ENCODE assay signal across 12 cellular contexts in the genomic region with DNA sequence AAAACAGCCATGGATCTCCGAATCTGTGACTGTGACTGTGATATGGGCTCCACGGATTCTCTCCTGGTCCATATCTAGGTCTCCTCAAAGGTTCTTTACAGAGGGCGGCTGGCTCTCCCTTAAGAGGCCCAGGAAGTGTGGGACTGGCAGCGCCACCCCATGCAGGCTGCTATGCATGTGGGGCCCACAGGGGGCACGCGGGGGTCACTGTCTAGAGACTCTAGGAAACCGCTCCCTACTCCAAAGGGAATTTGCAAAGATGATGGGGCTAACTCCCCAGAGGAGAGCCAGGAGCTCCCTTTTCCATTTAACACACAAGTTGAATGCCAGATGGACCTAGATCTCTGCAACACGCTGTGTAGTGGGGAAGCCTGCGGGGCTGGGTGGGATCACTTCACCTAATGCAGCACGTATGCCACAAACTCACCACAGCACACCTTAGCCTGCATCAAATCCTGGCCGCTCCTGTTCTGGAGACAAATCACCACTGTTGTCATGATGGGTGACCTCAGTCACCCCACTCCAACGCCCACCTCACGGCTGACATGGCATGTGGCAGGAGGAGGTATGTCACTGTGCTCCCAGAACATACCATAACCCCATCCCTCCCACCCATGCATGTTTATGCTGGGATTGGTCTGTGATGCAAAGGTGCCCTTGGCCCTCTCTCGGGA.
A peak's percentile ranks its signal among the peaks of the same experiment; 100 is the strongest.
DNase-seq lines count a peak whose midpoint lies in the region; ATAC-seq and TF ChIP-seq lines count a peak whose summit lies in the region.
"Had no signal": no experiment of that assay in that cellular context is flagged by ENCODE, and none has a peak within 500 bp of the region (broad histone marks: within the 10 kb centered on the region; RNA-seq: fewer than 3 reads in every experiment).

No MANE protein-coding gene starts in this region.

- peaks cover 10% of the 10 kb centered on the region for H3K36me3 Mint-ChIP-seq in progenitor cell of endocrine pancreas (ENCODE audit: insufficient read depth)

- DNase-seq in stimulated activated naive CD8-positive, alpha-beta T cell treated with anti-CD3 and anti-CD28 coated beads, Interleukin-15, Interleukin-2, amounts not matched to agents 100 U/mL and 50 U/mL, for 24 hours, result no peak
- DNase-seq in stimulated activated naive CD8-positive, alpha-beta T cell treated with anti-CD3 and anti-CD28 coated beads, Interleukin-15, amount 100 ng/mL, for 72 hours, result no peak
- no peak for DNase-seq in fibroblast of villous mesenchyme (ENCODE audit: low read depth)
- DNase-seq in progenitor cell of endocrine pancreas (ENCODE audit: low spot score, unreplicated experiment), result no peak
- DNase-seq in vagina (ENCODE audit: extremely low spot score in 2 of 2), result no peak
- no peak for DNase-seq in NCI-H146 treated with DMSO at 0.1 percent for 48 hours (lab: John Stamatoyannopoulos, UW; ENCODE audit: unreplicated experiment)
- no peak for DNase-seq in NCI-H69 (lab: John Stamatoyannopoulos, UW)
- no peak for DNase-seq in effector CD4-positive, alpha-beta T cell
- DNase-seq: DMS79 treated with DMSO at 0.1 percent for 48 hours, NCI-H2029 treated with DMSO at 0.1 percent for 48 hours, small intestine had no signal

- TF ChIP-seq CTCF in fibroblast of villous mesenchyme (IDR thresholded peaks at IDR 0.05; ENCODE audit: insufficient read depth, low read depth, low read length) (peak; percentile 29), progenitor cell of endocrine pancreas (IDR thresholded peaks at IDR 0.05; ENCODE audit: unreplicated experiment) (peak; percentile 17), vagina (IDR thresholded peaks at IDR 0.05) (no peak)

- H3K4me3 Mint-ChIP-seq in stimulated activated naive CD8-positive, alpha-beta T cell treated with anti-CD3 and anti-CD28 coated beads, Interleukin-15, amount 100 ng/mL, for 72 hours, result no peak overlapping the region
- H3K4me3 Mint-ChIP-seq in progenitor cell of endocrine pancreas (ENCODE audit: low read depth), result no peak overlapping the region

- H3K27ac Mint-ChIP-seq in stimulated activated naive CD8-positive, alpha-beta T cell treated with anti-CD3 and anti-CD28 coated beads, Interleukin-15, amount 100 ng/mL, for 72 hours, result peak overlapping the region in 1 of 2 donors; percentile 60
- peak overlapping the region; percentile 62 for H3K27ac Mint-ChIP-seq in progenitor cell of endocrine pancreas

- peaks cover 79% of the 10 kb centered on the region for H3K4me1 ChIP-seq in vagina

- ATAC-seq in stimulated activated naive CD8-positive, alpha-beta T cell treated with anti-CD3 and anti-CD28 coated beads, Interleukin-15, Interleukin-2, amounts not matched to agents 100 U/mL and 50 U/mL, for 24 hours, result peak; percentile 19
- no peak for ATAC-seq in stimulated activated naive CD8-positive, alpha-beta T cell treated with anti-CD3 and anti-CD28 coated beads, Interleukin-15, amount 100 ng/mL, for 72 hours
- ATAC-seq: HCT116 had no signal

- peak overlapping the region; percentile 69 for H3K27ac ChIP-seq in vagina

- H3K9me3 Mint-ChIP-seq in stimulated activated naive CD8-positive, alpha-beta T cell treated with anti-CD3 and anti-CD28 coated beads, Interleukin-15, amount 100 ng/mL, for 72 hours, result no peaks in the 10 kb centered on the region
- H3K9me3 Mint-ChIP-seq in progenitor cell of endocrine pancreas (ENCODE audit: low read depth), result no peaks in the 10 kb centered on the region

- H3K36me3 ChIP-seq in vagina, result no peaks in the 10 kb centered on the region

- TF ChIP-seq POLR2A in vagina (IDR thresholded peaks at IDR 0.05), result no peak

- H3K27me3 Mint-ChIP-seq in stimulated activated naive CD8-positive, alpha-beta T cell treated with anti-CD3 and anti-CD28 coated beads, Interleukin-15, amount 100 ng/mL, for 72 hours, result no peaks in the 10 kb centered on the region
- H3K27me3 Mint-ChIP-seq in progenitor cell of endocrine pancreas, result no peaks in the 10 kb centered on the region

- H3K9me3 ChIP-seq in vagina, result no peaks in the 10 kb centered on the region

- H3K4me1 Mint-ChIP-seq in stimulated activated naive CD8-positive, alpha-beta T cell treated with anti-CD3 and anti-CD28 coated beads, Interleukin-15, amount 100 ng/mL, for 72 hours, result peaks cover 79% of the 10 kb centered on the region
- peaks cover 34% of the 10 kb centered on the region for H3K4me1 Mint-ChIP-seq in progenitor cell of endocrine pancreas (ENCODE audit: low read depth)

- no peaks in the 10 kb centered on the region for H3K27me3 ChIP-seq in vagina

- intact Hi-C loops in vagina (cut with DNase I), result no loop called here

- H3K4me3 ChIP-seq in fibroblast of villous mesenchyme (ENCODE audit: low read depth, low read length) (no peak overlapping the region), vagina (no peak overlapping the region)

Comparison
In these comparisons a context has a peak if more than half of its experiments do, and no peak if none do; other contexts are left out.
1. CTCF ChIP-seq: peak in fibroblast of villous mesenchyme (single experiment) and progenitor cell of endocrine pancreas (single experiment); none in vagina (0 of 3).